28 cellular contexts compared by ENCODE assay signal in genomic region chr5:98643544-98643943, GRCh38.
"Had no signal": no experiment of that assay in that cellular context is flagged by ENCODE, and none has a peak within 500 bp of the region (broad histone marks: within the 10 kb centered on the region; RNA-seq: fewer than 3 reads in every experiment).

No MANE protein-coding gene starts in this region.

- H3K4me3 ChIP-seq: esophagus squamous epithelium, gastrocnemius medialis had no signal

- H3K36me3 ChIP-seq: brain microvascular endothelial cell, esophagus squamous epithelium, gastrocnemius medialis had no signal

- H3K27ac ChIP-seq: brain microvascular endothelial cell, epithelial cell of prostate, esophagus squamous epithelium, foreskin keratinocyte, gastrocnemius medialis had no signal

- ATAC-seq: activated CD4-positive, alpha-beta T cell treated with anti-CD3 and anti-CD28 coated beads for 36 hours; activated CD8-positive, alpha-beta memory T cell treated with anti-CD3 and anti-CD28 coated beads, Interleukin-2, amount 10 ng/mL, durations not matched to agents 7 days and 5 days; activated CD8-positive, alpha-beta T cell treated with anti-CD3 and anti-CD28 coated beads, Interleukin-2, amount 10 ng/mL, durations not matched to agents 7 days and 5 days; activated T-cell treated with anti-CD3 and anti-CD28 coated beads, Interleukin-2, amount 50 U/mL, for 72 hours; foreskin keratinocyte; gastrocnemius medialis; T-helper 17 cell had no signal

- H3K9me3 ChIP-seq: esophagus squamous epithelium, gastrocnemius medialis had no signal

- H3K4me1 ChIP-seq: esophagus squamous epithelium, foreskin keratinocyte, gastrocnemius medialis had no signal

- H3K27me3 ChIP-seq: brain microvascular endothelial cell, esophagus squamous epithelium, foreskin keratinocyte, gastrocnemius medialis had no signal

- DNase-seq: activated CD4-positive, alpha-beta memory T cell treated with anti-CD3 and anti-CD28 coated beads for 36 hours; activated CD4-positive, alpha-beta T cell treated with anti-CD3 and anti-CD28 coated beads for 36 hours; activated CD4-positive, alpha-beta T cell treated with anti-CD3 and anti-CD28 coated beads, Interleukin-2, amount 10 ng/mL, durations not matched to agents 24 days and 14 days; activated CD4-positive, CD25-positive, alpha-beta regulatory T cell; activated CD4-positive, CD25-positive, alpha-beta regulatory T cell treated with anti-CD3 and anti-CD28 coated beads, Interleukin-2, amount 50 U/mL, for 72 hours; activated CD8-positive, alpha-beta memory T cell treated with anti-CD3 and anti-CD28 coated beads, Interleukin-2, amount 10 ng/mL, durations not matched to agents 7 days and 5 days; activated CD8-positive, alpha-beta memory T cell treated with anti-CD3 and anti-CD28 coated beads, Interleukin-2, amount 50 U/mL, for 4 hours; activated CD8-positive, alpha-beta T cell treated with anti-CD3 and anti-CD28 coated beads, Interleukin-2, amount 10 ng/mL, durations not matched to agents 7 days and 5 days; activated gamma-delta T cell; activated naive CD4-positive, alpha-beta T cell; activated naive CD4-positive, alpha-beta T cell treated with anti-CD3 and anti-CD28 coated beads, Interleukin-2, amount 10 ng/mL, durations not matched to agents 7 days and 5 days; activated T-cell treated with anti-CD3 and anti-CD28 coated beads, Interleukin-2, amount 50 U/mL, for 24 hours; activated T-cell treated with anti-CD3 and anti-CD28 coated beads, Interleukin-2, amount 50 U/mL, for 72 hours; amniotic stem cell; anterior cingulate cortex; brain microvascular endothelial cell; caudate nucleus; cortex of kidney; effector CD8-positive, alpha-beta T cell; esophagus squamous epithelium; foreskin keratinocyte; gastrocnemius medialis; glutamatergic neuron; SW 1271; T-helper 1 cell; T-helper 17 cell; T1000 had no signal
